8 cellular contexts compared by ENCODE assay signal in genomic region chr17:80219013-80219776, GRCh38. TPM values are rescaled to one million over a fixed set of nuclear protein-coding genes. Genes with fewer than 3 reads are reported as not detected.
DNase-seq lines count a peak whose midpoint lies in the region; ATAC-seq and TF ChIP-seq lines count a peak whose summit lies in the region.

No MANE protein-coding gene starts in this region.

- CTCF ChIA-PET in AG04450 (lab: Charles Lee): interaction anchor here (0.6 to 1.2 kb wide), 3 partner anchors 44 to 118 kb away, joined by 3 to 4 read pairs (median 3); partner anchors contain the start of gene GAA

- peak overlapping the region; percentile 80 for H3K4me3 ChIP-seq in AG04450 (ENCODE audit: low read depth, low read length)
- peak overlapping the region; percentile 99 for H3K4me3 ChIP-seq in HUES64 (ENCODE audit: low read length)
- peak overlapping the region; percentile 79 to 81 for H3K4me3 ChIP-seq in testis

- TF ChIP-seq CTCF in AG04450 (IDR thresholded peaks at IDR 0.05; ENCODE audit: low read depth, low read length) (no peak), omental fat pad (IDR thresholded peaks at IDR 0.05) (no peak), testis (IDR thresholded peaks at IDR 0.05) (no peak)

- no peak for TF ChIP-seq POLR2A in testis (IDR thresholded peaks at IDR 0.05)

- H3K27ac ChIP-seq in AG04450 (ENCODE audit: low read depth, low read length) (peak overlapping the region; percentile 68), HUES64 (ENCODE audit: low read depth, low read length) (no peak overlapping the region), testis (peak overlapping the region; percentile 86 to 87)

- peak; percentile 13 for DNase-seq in AG04450 (ENCODE audit: low read depth, low spot score)
- peak; percentile 82 for DNase-seq in GM19240 (ENCODE audit: insufficient read length, low spot score)
- peak; percentile 40 to 50 for DNase-seq in SHP77 (lab: John Stamatoyannopoulos, UW)
- DNase-seq in activated effector memory CD4-positive, alpha-beta T cell treated with Interleukin-2 at 50 U/mL for 16 hours: peak; percentile 93
- DNase-seq in foreskin melanocyte: peak; percentile 57
- DNase-seq in omental fat pad (ENCODE audit: low spot score): peak; percentile 89
- peak; percentile 73 for DNase-seq in testis

- peak overlapping the region; percentile 88; the same call in 1 of the 2 replicates for H3K9ac ChIP-seq in HUES64 (ENCODE audit: low read depth, low read length)

- no peaks in the 10 kb centered on the region for H3K27me3 ChIP-seq in AG04450 (ENCODE audit: control insufficient read depth, insufficient read depth, low read length)
- H3K27me3 ChIP-seq in HUES64 (ENCODE audit: insufficient read depth, low read length): no peaks in the 10 kb centered on the region
- H3K27me3 ChIP-seq in testis: no peaks in the 10 kb centered on the region

- H3K36me3 ChIP-seq in HUES64 (ENCODE audit: insufficient read depth, low read length) (peaks cover 10% of the 10 kb centered on the region; the same call in 1 of the 2 replicates), testis (ENCODE audit: low read depth, missing control alignments) (no peaks in the 10 kb centered on the region)

- intact Hi-C loops in testis (cut with DNase I; ENCODE audit: low total_unique reads): no loop called here

- POLR2A ChIA-PET in AG04450 (lab: Yijun Ruan, JAX): interaction anchor here (0.7 kb wide), 1 partner anchor 41 kb away, joined by 8 read pairs; the partner anchor contains the start of gene RNF213

- peak; percentile 13 for ATAC-seq in omental fat pad (ENCODE audit: low FRiP score)

- no peaks in the 10 kb centered on the region for H3K4me1 ChIP-seq in HUES64 (ENCODE audit: insufficient read depth, low read length)
- H3K4me1 ChIP-seq in testis: peaks cover 12% of the 10 kb centered on the region

- 63% methylated on average over 15 of the region's 15 CpGs for WGBS in HUES64
- 35 to 37% methylated on average over 15 of the region's 15 CpGs for WGBS in testis, 2 donors

- no peaks in the 10 kb centered on the region; the same call in 1 of the 2 replicates for H3K9me3 ChIP-seq in AG04450 (ENCODE audit: control insufficient read depth, insufficient read depth, low read length)
- no peaks in the 10 kb centered on the region for H3K9me3 ChIP-seq in HUES64 (ENCODE audit: insufficient read depth, low read depth, low read length)
- no peaks in the 10 kb centered on the region for H3K9me3 ChIP-seq in testis

RNA-seq across cellular contexts. Expression of gene SGSH, which starts 0.9 kb away (rescaled TPM):
- polyA plus RNA-seq in AG04450 (2011; rRNA removed) (37.4 and 39.9 TPM in 2 replicates), testis (ENCODE audit: insufficient read depth, low read depth, low replicate concordance) (19.8 TPM)
- 18.8 and 20.0 TPM in 2 replicates for polyA minus RNA-seq in AG04450 (2011; rRNA and poly(A)+ RNA removed)
- polyA plus RNA-seq in HUES64 (2013, experiment 1 of 2): 13.8 TPM
- polyA plus RNA-seq in HUES64 (2013, experiment 2 of 2): 12.7 TPM
- total RNA-seq in omental fat pad (10 to 100 TPM; 16.2 to 32.2 (median 28.0) TPM), testis (10 to 100 TPM; 29.7 to 50.3 TPM)

RNA-seq across cellular contexts. Expression of gene SLC26A11, which starts 1.0 kb away (rescaled TPM):
- polyA plus RNA-seq in AG04450 (2011; rRNA removed) (8.9 and 11.7 TPM in 2 replicates), testis (ENCODE audit: insufficient read depth, low read depth, low replicate concordance) (8.4 TPM)
- 5.6 and 13.0 TPM in 2 replicates for polyA minus RNA-seq in AG04450 (2011; rRNA and poly(A)+ RNA removed)
- polyA plus RNA-seq in HUES64 (2013, experiment 1 of 2): 9.8 TPM
- polyA plus RNA-seq in HUES64 (2013, experiment 2 of 2): 12.0 TPM
- total RNA-seq in omental fat pad (10 to 100 TPM in 3 of 4 donors, 1 to 10 TPM in 1; 9.1 to 18.9 (median 11.3) TPM), testis (10 to 100 TPM; 16.9 to 19.0 TPM)

RNA-seq across cellular contexts. Expression of gene RNF213, which starts 41.5 kb away (rescaled TPM):
- 46.8 and 51.5 TPM in 2 replicates for polyA plus RNA-seq in AG04450 (2011; rRNA removed)
- polyA minus RNA-seq in AG04450 (2011; rRNA and poly(A)+ RNA removed): 121 and 163 TPM in 2 replicates
- 13.8 TPM for polyA plus RNA-seq in HUES64 (2013, experiment 1 of 2)
- 20.4 TPM for polyA plus RNA-seq in HUES64 (2013, experiment 2 of 2)
- total RNA-seq in omental fat pad: 100 to 1,000 TPM in 2 of 4 donors, 10 to 100 TPM in 2; 83.6 to 205 (median 103) TPM
- total RNA-seq in testis: 10 to 100 TPM; 66.9 to 68.9 TPM
- 25.3 TPM for polyA plus RNA-seq in testis (ENCODE audit: insufficient read depth, low read depth, low replicate concordance)

RNA-seq across cellular contexts. Expression of gene CARD14, which starts 49.4 kb away (rescaled TPM):
- polyA plus RNA-seq in AG04450 (2011; rRNA removed) (not detected in 2 replicates), testis (ENCODE audit: insufficient read depth, low read depth, low replicate concordance) (2.1 TPM)
- polyA minus RNA-seq in AG04450 (2011; rRNA and poly(A)+ RNA removed): not detected in 2 replicates
- polyA plus RNA-seq in HUES64 (2013, experiment 1 of 2): 0.40 TPM
- 0.25 TPM for polyA plus RNA-seq in HUES64 (2013, experiment 2 of 2)
- total RNA-seq in omental fat pad (under 1 TPM in 2 of 4 donors, not detected in 2; 0.37 to 0.63 TPM), testis (1 to 10 TPM; 3.5 to 6.1 TPM)

Comparison
In these comparisons a context has a peak if more than half of its experiments do, and no peak if none do; other contexts are left out.
1. DNase-seq: peak in every context shown above with its lines; median percentile 93 in activated effector memory CD4-positive, alpha-beta T cell treated with Interleukin-2 at 50 U/mL for 16 hours; 89 in omental fat pad; 82 in GM19240; 73 in testis; 57 in foreskin melanocyte; 45 in SHP77; 13 in AG04450.